8 cellular contexts compared by ENCODE assay signal in genomic region chr5:61055434-61056006, GRCh38.
DNase-seq lines count a peak whose midpoint lies in the region; ATAC-seq, FAIRE-seq and TF ChIP-seq lines count a peak whose summit lies in the region.

No MANE protein-coding gene starts in this region.

- H3K9ac ChIP-seq in KMS-11 = no peak overlapping the region
- no peak overlapping the region for H3K9ac ChIP-seq in H1 (replicated peaks in 1 of 4; ENCODE audit: extremely low read depth in 1 of 4, low read depth in 3 of 4, low read length in 3 of 4)

- in situ Hi-C loops in Panc1 (cut with HindIII; ENCODE audit: low pct_unique_long_range_greater_than_20kb, low sequenced_read_pairs) = no loop called here

- H3K27ac Mint-ChIP-seq in natural killer cell = no peak overlapping the region
- no peak overlapping the region for H3K27ac Mint-ChIP-seq in natural killer cell treated with Interleukin-12 subunit alpha and Interleukin-12 subunit beta and Interleukin-15 and Interleukin-18, amount 100 ng/mL, for 72 hours
- no peak overlapping the region for H3K27ac Mint-ChIP-seq in nephron progenitor cell

- no peak overlapping the region for H3K4me3 Mint-ChIP-seq in natural killer cell
- no peak overlapping the region for H3K4me3 Mint-ChIP-seq in natural killer cell treated with Interleukin-12 subunit alpha and Interleukin-12 subunit beta and Interleukin-15 and Interleukin-18, amount 100 ng/mL, for 72 hours
- H3K4me3 Mint-ChIP-seq in nephron progenitor cell = no peak overlapping the region

- H3K27ac ChIP-seq in KMS-11 (no peak overlapping the region), Panc1 (ENCODE audit: low read length) (no peak overlapping the region), H1 (ENCODE audit: low read depth, low read length) (no peak overlapping the region)

- CTCF ChIA-PET in Panc1 (lab: Charles Lee) = interaction anchor here (0.6 kb wide), 1 partner anchor 602 kb away, joined by 3 read pairs; no protein-coding TSS in a partner anchor
- CTCF ChIA-PET in H1 (lab: Charles Lee; ENCODE audit: partially characterized antibody) = interaction anchor here (0.6 to 4.0 kb wide), 36 partner anchors 9 to 1289 kb away, joined by 3 to 16 read pairs (median 3); no protein-coding TSS in a partner anchor

- H3K36me3 ChIP-seq in KMS-11 (ENCODE audit: insufficient read depth) (no peaks in the 10 kb centered on the region), Panc1 (ENCODE audit: control insufficient read depth, insufficient read depth, low read length) (no peaks in the 10 kb centered on the region), H1 (ENCODE audit: control insufficient read depth in 2 of 4, insufficient read depth in 4 of 4, low read length in 3 of 4) (no peaks in the 10 kb centered on the region)

- H3K27me3 Mint-ChIP-seq in natural killer cell (ENCODE audit: low read depth in 2 of 2) (no peaks in the 10 kb centered on the region), nephron progenitor cell (ENCODE audit: low read depth, poor library complexity) (no peaks in the 10 kb centered on the region)
- H3K27me3 Mint-ChIP-seq in natural killer cell treated with Interleukin-12 subunit alpha and Interleukin-12 subunit beta and Interleukin-15 and Interleukin-18, amount 100 ng/mL, for 72 hours = no peaks in the 10 kb centered on the region

- FAIRE-seq in H1 (lab: Jason Lieb, UNC) = peak; percentile 92

- H4K8ac ChIP-seq in H1 (ENCODE audit: extremely low read depth, insufficient read depth, low read length) = no peak overlapping the region

- H3K4me3 ChIP-seq in KMS-11 (IDR thresholded peaks at IDR 0.05; ENCODE audit: insufficient read depth, low read depth, low read length) (no peak overlapping the region), Panc1 (ENCODE audit: low read depth in 2 of 2, low read length in 2 of 2) (no peak overlapping the region), H1 (ENCODE audit: extremely low read depth in 1 of 4, insufficient read depth in 2 of 4, low read depth in 3 of 4, low read length in 4 of 4) (no peak overlapping the region)

- H3K4me1 Mint-ChIP-seq in natural killer cell (no peaks in the 10 kb centered on the region), nephron progenitor cell (peaks cover 6% of the 10 kb centered on the region)
- H3K4me1 Mint-ChIP-seq in natural killer cell treated with Interleukin-12 subunit alpha and Interleukin-12 subunit beta and Interleukin-15 and Interleukin-18, amount 100 ng/mL, for 72 hours (ENCODE audit: low read depth in 2 of 2) = peaks cover 3 to 8% of the 10 kb centered on the region in 2 donors

- H3K9me3 ChIP-seq in Panc1 (ENCODE audit: control insufficient read depth, insufficient read depth, low read depth, low read length) = no peaks in the 10 kb centered on the region
- no peaks in the 10 kb centered on the region for H3K9me3 ChIP-seq in H1 (ENCODE audit: insufficient read depth in 2 of 2, low read depth in 1 of 2, low read length in 1 of 2)

- no peak overlapping the region for H3K56ac ChIP-seq in H1 (replicated peaks; ENCODE audit: insufficient read length, low read depth, low read length)

- H3K4me2 ChIP-seq in KMS-11 = no peak overlapping the region
- H3K4me2 ChIP-seq in H1 (ENCODE audit: insufficient read depth in 1 of 2, low read depth in 2 of 2, low read length in 2 of 2) = no peak overlapping the region

- H3K27me3 ChIP-seq in KMS-11 (ENCODE audit: insufficient read depth, low read depth) = no peaks in the 10 kb centered on the region
- H3K27me3 ChIP-seq in Panc1 (ENCODE audit: control insufficient read depth, insufficient read depth, low read length) = no peaks in the 10 kb centered on the region
- peaks cover 0 to 1% (median 0%) of the 10 kb centered on the region in 4 experiments; a peak in 1 of 7 replicates for H3K27me3 ChIP-seq in H1 (replicated peaks in 1 of 4; ENCODE audit: control insufficient read depth in 3 of 4, extremely low read depth in 1 of 4, insufficient read depth in 3 of 4, low read length in 3 of 4)

- H3K4me1 ChIP-seq in KMS-11 (ENCODE audit: low read depth, poor library complexity, severe bottlenecking) (no peaks in the 10 kb centered on the region), Panc1 (ENCODE audit: control insufficient read depth, insufficient read depth, low read length) (peaks cover 21% of the 10 kb centered on the region; the same call in 1 of the 2 replicates), H1 (replicated peaks in 1 of 4; ENCODE audit: control insufficient read depth in 3 of 4, insufficient read depth in 4 of 4, low read length in 3 of 4) (peaks cover 0 to 2% (median 1%) of the 10 kb centered on the region in 4 experiments; a peak in 2 of 7 replicates)

- TF ChIP-seq CTCF in natural killer cell (IDR thresholded peaks at IDR 0.05) (peak; percentile 50), KMS-11 (conservative IDR thresholded peaks at IDR 0.05; ENCODE audit: low read depth, low read length) (peak; percentile 85), Panc1 (IDR thresholded peaks at IDR 0.05) (peak; percentile 72; the same call in 1 of the 2 replicates), H1 (IDR thresholded peaks at IDR 0.05; ENCODE audit: control extremely low read depth in 1 of 3, insufficient read depth in 1 of 3, low read depth in 1 of 3, low read length in 3 of 3) (peak in 2 of 3 experiments; percentile 64 to 78; a peak in 3 of 4 replicates), nephron progenitor cell (IDR thresholded peaks at IDR 0.05) (peak; percentile 65)

- no peak overlapping the region for H2BK15ac ChIP-seq in H1 (ENCODE audit: low read length)

- H2AFZ ChIP-seq in KMS-11 (ENCODE audit: low read depth) (no peak overlapping the region), H1 (ENCODE audit: low read length) (no peak overlapping the region)

- H2BK20ac ChIP-seq in H1 (ENCODE audit: low read length) = no peak overlapping the region

- H2AK5ac ChIP-seq in H1 (ENCODE audit: low read depth, low read length) = no peak overlapping the region

- no peak for TF ChIP-seq EP300 in H1 (IDR thresholded peaks at IDR 0.05; ENCODE audit: borderline replicate concordance in 1 of 2, low read depth in 2 of 2, low read length in 2 of 2)

- DNase-seq in natural killer cell = no peak
- DNase-seq in natural killer cell treated with Interleukin-12 subunit alpha and Interleukin-12 subunit beta and Interleukin-15 and Interleukin-18, amount 100 ng/mL, for 72 hours (ENCODE audit: low spot score) = no peak
- no peak for DNase-seq in Panc1 (ENCODE audit: low read depth, low spot score)
- no peak for DNase-seq in H1 (ENCODE audit: low read depth in 1 of 2, low spot score in 2 of 2)
- no peak for DNase-seq in nephron progenitor cell
- no peak for DNase-seq in stimulated activated naive CD8-positive, alpha-beta T cell treated with anti-CD3 and anti-CD28 coated beads, Interleukin-15, Interleukin-2, amounts not matched to agents 100 U/mL and 50 U/mL, for 24 hours
- DNase-seq in amniotic stem cell (lab: John Stamatoyannopoulos, UW) = no peak

- H3K79me2 ChIP-seq in KMS-11 (ENCODE audit: insufficient read depth, low read depth) = no peaks in the 10 kb centered on the region
- no peaks in the 10 kb centered on the region for H3K79me2 ChIP-seq in H1 (ENCODE audit: control insufficient read depth in 1 of 2, insufficient read depth in 2 of 2, low read length in 2 of 2)

- intact Hi-C loops in natural killer cell (cut with micrococcal nuclease) = loop anchor here (1.0 kb wide), 1 partner anchor 603 kb away; no protein-coding TSS in a partner anchor
- intact Hi-C loops in Panc1 (cut with micrococcal nuclease; ENCODE audit: unreplicated experiment) = loop anchor here (5.0 to 10.0 kb wide), 2 partner anchors 269 to 602 kb away; no protein-coding TSS in a partner anchor

- H4K20me1 ChIP-seq in KMS-11 (ENCODE audit: insufficient read depth) (no peaks in the 10 kb centered on the region), H1 (replicated peaks in 1 of 2; ENCODE audit: control insufficient read depth in 1 of 2, insufficient read depth in 2 of 2, low read length in 2 of 2) (peaks cover 1% of the 10 kb centered on the region in 2 experiments)

- H3K23ac ChIP-seq in H1 (ENCODE audit: insufficient read length) = no peak overlapping the region

- TF ChIP-seq POLR2A in H1 (IDR thresholded peaks at IDR 0.05; ENCODE audit: control extremely low read depth in 1 of 2, low read depth in 2 of 2, low read length in 2 of 2) = no peak

- POLR2A ChIA-PET in Panc1 (lab: Charles Lee) (interaction anchor here (0.6 kb wide), 1 partner anchor 230 kb away, joined by 3 read pairs; no protein-coding TSS in a partner anchor), H1 (lab: Charles Lee; ENCODE audit: partially characterized antibody) (no interaction called here)

- H3K23me2 ChIP-seq in H1 (ENCODE audit: low read depth, low read length) = no peaks in the 10 kb centered on the region

- BruUV-seq in Panc1 (replicated peaks; lab: Mats Ljungman, UMichigan) = no TSS peak

- ATAC-seq in natural killer cell (peak in 1 of 3 donors; percentile 53), Panc1 (no peak)
- no peak for ATAC-seq in natural killer cell treated with Interleukin-12 subunit alpha and Interleukin-12 subunit beta and Interleukin-15 and Interleukin-18, amount 100 ng/mL, for 72 hours
- no peak for ATAC-seq in stimulated activated naive CD8-positive, alpha-beta T cell treated with anti-CD3 and anti-CD28 coated beads, Interleukin-15, Interleukin-2, amounts not matched to agents 100 U/mL and 50 U/mL, for 24 hours

- no peaks in the 10 kb centered on the region for H3K79me1 ChIP-seq in H1 (ENCODE audit: low read depth, low read length)

- H3K36me3 Mint-ChIP-seq in natural killer cell (no peaks in the 10 kb centered on the region), nephron progenitor cell (ENCODE audit: low read depth) (no peaks in the 10 kb centered on the region)
- no peaks in the 10 kb centered on the region for H3K36me3 Mint-ChIP-seq in natural killer cell treated with Interleukin-12 subunit alpha and Interleukin-12 subunit beta and Interleukin-15 and Interleukin-18, amount 100 ng/mL, for 72 hours

- H3K18ac ChIP-seq in H1 (ENCODE audit: extremely low read depth, low read length) = no peak overlapping the region

- peak; percentile 89 to 90 for TF ChIP-seq RAD21 in H1 (IDR thresholded peaks at IDR 0.05 in 1 of 2, conservative IDR thresholded peaks at IDR 0.05 in 1 of 2; ENCODE audit: low read depth in 2 of 2, low read length in 2 of 2)

- no peaks in the 10 kb centered on the region for H3K9me3 Mint-ChIP-seq in natural killer cell
- no peaks in the 10 kb centered on the region for H3K9me3 Mint-ChIP-seq in natural killer cell treated with Interleukin-12 subunit alpha and Interleukin-12 subunit beta and Interleukin-15 and Interleukin-18, amount 100 ng/mL, for 72 hours
- H3K9me3 Mint-ChIP-seq in nephron progenitor cell = no peaks in the 10 kb centered on the region

- H4K91ac ChIP-seq in H1 (replicated peaks; ENCODE audit: insufficient read length, low read length) = no peak overlapping the region

- no peak overlapping the region for H3K14ac ChIP-seq in H1 (ENCODE audit: insufficient read length)

- no peak overlapping the region for H4K5ac ChIP-seq in H1 (ENCODE audit: insufficient read length, low read depth, low read length)

- H2BK120ac ChIP-seq in H1 (replicated peaks; ENCODE audit: low read depth, low read length) = no peak overlapping the region

- no peak overlapping the region for H2BK5ac ChIP-seq in H1 (ENCODE audit: low read depth, low read length)

- H2BK12ac ChIP-seq in H1 (ENCODE audit: low read depth, low read length) = no peak overlapping the region

- H3K4ac ChIP-seq in H1 (replicated peaks; ENCODE audit: insufficient read length, low read depth, low read length) = no peak overlapping the region

TF ChIP-seq in H1, 55 proteins besides CTCF, POLR2A, EP300 and RAD21 (continues in another document):
- no peak for TF ChIP-seq TCF12 (IDR thresholded peaks at IDR 0.05; ENCODE audit: low read depth, low read length)
